In genomic region chr18:22913861-22914260, GRCh38 we compare ENCODE assay signal across 11 cellular contexts. TPM values are rescaled to one million over a fixed set of nuclear protein-coding genes. Genes with fewer than 3 reads are reported as not detected.
DNase-seq lines count a peak whose midpoint lies in the region; ATAC-seq, FAIRE-seq and TF ChIP-seq lines count a peak whose summit lies in the region.
"Had no signal": no experiment of that assay in that cellular context is flagged by ENCODE, and none has a peak within 500 bp of the region (broad histone marks: within the 10 kb centered on the region; RNA-seq: fewer than 3 reads in every experiment).

No MANE protein-coding gene starts in this region.

- BruUV-seq in HepG2 (replicated peaks; lab: Mats Ljungman, UMichigan) (no TSS peak), K562 (replicated peaks; lab: Mats Ljungman, UMichigan) (no TSS peak)

- H3K27me3 ChIP-seq in liver (ENCODE audit: control insufficient read depth in 4 of 4, insufficient read depth in 4 of 4, low read length in 3 of 4) (no peaks in the 10 kb centered on the region), HepG2 (ENCODE audit: control insufficient read depth in 1 of 2, insufficient read depth in 2 of 2, low read length in 2 of 2) (no peaks in the 10 kb centered on the region), K562 (ENCODE audit: control insufficient read depth in 2 of 2, insufficient read depth in 2 of 2, low read length in 2 of 2) (no peaks in the 10 kb centered on the region), right lobe of liver (no peaks in the 10 kb centered on the region)

- no peaks in the 10 kb centered on the region for H3K9me1 ChIP-seq in K562 (ENCODE audit: control insufficient read depth, insufficient read depth, low read length)

- H4K20me1 ChIP-seq in HepG2 (ENCODE audit: insufficient read depth, low read length), result no peaks in the 10 kb centered on the region
- no peaks in the 10 kb centered on the region for H4K20me1 ChIP-seq in K562 (replicated peaks; ENCODE audit: control insufficient read depth, insufficient read depth, low read length)

- in situ Hi-C loops in HepG2 (cut with HindIII; ENCODE audit: extremely low pct_ligation_motif_present, low pct_unique_long_range_greater_than_20kb), result no loop called here
- in situ Hi-C loops in K562 (cut with MboI), result no loop called here

- TF ChIP-seq POLR2A in HepG2 (IDR thresholded peaks at IDR 0.05; ENCODE audit: insufficient read depth in 1 of 2, low read depth in 2 of 2, low read length in 2 of 2), result no peak
- no peak for TF ChIP-seq POLR2A in K562 (conservative IDR thresholded peaks at IDR 0.05)
- no peak for TF ChIP-seq POLR2A in right lobe of liver (IDR thresholded peaks at IDR 0.05)

- no peak overlapping the region for H2AFZ ChIP-seq in HepG2 (ENCODE audit: low read length)
- H2AFZ ChIP-seq in K562 (ENCODE audit: low read depth, low read length), result no peak overlapping the region

- peaks cover 0 to 6% (median 0%) of the 10 kb centered on the region in 4 donors for H3K4me1 ChIP-seq in liver (ENCODE audit: control insufficient read depth in 4 of 4, insufficient read depth in 4 of 4, low read length in 3 of 4)
- H3K4me1 ChIP-seq in HepG2 (ENCODE audit: insufficient read depth, low read length), result peaks cover 13% of the 10 kb centered on the region
- no peaks in the 10 kb centered on the region for H3K4me1 ChIP-seq in K562 (replicated peaks in 1 of 2; ENCODE audit: control insufficient read depth in 2 of 2, insufficient read depth in 2 of 2, low read length in 2 of 2)
- H3K4me1 ChIP-seq in right lobe of liver, result peaks cover 0 to 4% (median 0%) of the 10 kb centered on the region in 4 donors

- TF ChIP-seq RAD21 in liver (IDR thresholded peaks at IDR 0.05), result no peak
- no peak for TF ChIP-seq RAD21 in HepG2 (CRISPR knock-in tag; IDR thresholded peaks at IDR 0.05)
- no peak for TF ChIP-seq RAD21 in K562 (CRISPR knock-in tag; conservative IDR thresholded peaks at IDR 0.05 in 1 of 2, IDR thresholded peaks at IDR 0.05 in 1 of 2)

- FAIRE-seq in HepG2 (lab: Jason Lieb, UNC) (no peak), K562 (lab: Jason Lieb, UNC) (peak; percentile 6)
- FAIRE-seq: A549 had no signal

- POLR2A ChIA-PET in HepG2 (lab: Yijun Ruan, JAX) (interaction anchor here (0.6 kb wide), 1 partner anchor 46 kb away, joined by 4 read pairs; no protein-coding TSS in a partner anchor), K562 (lab: Yijun Ruan, JAX) (no interaction called here)

- H3K36me3 ChIP-seq in liver (ENCODE audit: control insufficient read depth in 4 of 4, insufficient read depth in 3 of 4, low read depth in 1 of 4, low read length in 3 of 4), result no peaks in the 10 kb centered on the region
- no peaks in the 10 kb centered on the region for H3K36me3 ChIP-seq in HepG2 (replicated peaks in 1 of 2; ENCODE audit: control insufficient read depth in 1 of 2, insufficient read depth in 2 of 2, low read length in 2 of 2)
- no peaks in the 10 kb centered on the region for H3K36me3 ChIP-seq in K562 (ENCODE audit: control insufficient read depth, insufficient read depth, low read length)
- H3K36me3 ChIP-seq in right lobe of liver, result no peaks in the 10 kb centered on the region

- H3K27ac ChIP-seq in liver (ENCODE audit: low read depth in 1 of 2, low read length in 2 of 2) (no peak overlapping the region), HepG2 (ENCODE audit: extremely low read length, insufficient read depth, low read length) (no peak overlapping the region), K562 (ENCODE audit: extremely low read depth, low read depth, low read length) (no peak overlapping the region), right lobe of liver (no peak overlapping the region)
- H3K27ac ChIP-seq: A549 had no signal

- H3K4me3 ChIP-seq in liver (ENCODE audit: low read depth in 1 of 3, low read length in 3 of 3) (no peak overlapping the region), HepG2 (replicated peaks in 1 of 3; ENCODE audit: insufficient read depth in 1 of 3, low read depth in 2 of 3, low read length in 3 of 3) (no peak overlapping the region), K562 (no peak overlapping the region), right lobe of liver (no peak overlapping the region)
- H3K4me3 ChIP-seq: A549 had no signal

- DNase-seq in HepG2 (ENCODE audit: low spot score), result no peak
- no peak for DNase-seq in K562 (ENCODE audit: extremely low read depth in 1 of 4, low spot score in 3 of 4)
- DNase-seq in right lobe of liver, result no peak
- DNase-seq in activated CD4-positive, alpha-beta T cell treated with anti-CD3 and anti-CD28 coated beads for 1 hour, result no peak
- DNase-seq in NCI-H1694 (lab: John Stamatoyannopoulos, UW), result no peak
- no peak for DNase-seq in stimulated activated CD4-positive, alpha-beta T cell treated with anti-CD3 and anti-CD28 coated beads, Interleukin-4, amount 100 ng/mL, for 4 hours
- DNase-seq in EL, result no peak
- DNase-seq: activated naive CD8-positive, alpha-beta T cell treated with anti-CD3 and anti-CD28 coated beads, Interleukin-2, amount 10 ng/mL, durations not matched to agents 7 days and 5 days; foreskin melanocyte had no signal

- H3K79me2 ChIP-seq in HepG2 (ENCODE audit: insufficient read depth, low read length), result no peaks in the 10 kb centered on the region
- no peaks in the 10 kb centered on the region for H3K79me2 ChIP-seq in K562 (ENCODE audit: control insufficient read depth, insufficient read depth, low read length)

- no peaks in the 10 kb centered on the region for H3K9me3 ChIP-seq in liver (ENCODE audit: control insufficient read depth in 4 of 4, low read length in 3 of 4)
- no peaks in the 10 kb centered on the region for H3K9me3 ChIP-seq in HepG2 (ENCODE audit: low read length)
- no peaks in the 10 kb centered on the region for H3K9me3 ChIP-seq in K562 (replicated peaks; ENCODE audit: control insufficient read depth, insufficient read depth, low read depth, low read length)
- no peaks in the 10 kb centered on the region for H3K9me3 ChIP-seq in right lobe of liver
- H3K9me3 ChIP-seq: A549 had no signal

- ATAC-seq in HepG2 (no peak), K562 (no peak), right lobe of liver (peak in 3 of 4 donors; percentile 29 to 57 (median 33))
- ATAC-seq: A549 had no signal

- intact Hi-C loops in HepG2 (cut with micrococcal nuclease; ENCODE audit: unreplicated experiment), result no loop called here
- intact Hi-C loops in K562 (cut with micrococcal nuclease), result no loop called here
- intact Hi-C loops in right lobe of liver (cut with DNase I), result no loop called here

- TF ChIP-seq CTCF in liver (IDR thresholded peaks at IDR 0.05; ENCODE audit: low read depth, low read length, missing input control) (no peak), HepG2 (CRISPR knock-in tag; IDR thresholded peaks at IDR 0.05) (no peak), K562 (IDR thresholded peaks at IDR 0.05 in 2 of 3, conservative IDR thresholded peaks at IDR 0.05 in 1 of 3; ENCODE audit: insufficient read depth in 2 of 3, low read depth in 1 of 3, low read length in 3 of 3) (no peak), right lobe of liver (IDR thresholded peaks at IDR 0.05) (no peak)

- TF ChIP-seq EP300 in HepG2 (IDR thresholded peaks at IDR 0.05; ENCODE audit: low read depth in 2 of 2, low read length in 2 of 2) (no peak), HepG2 (CRISPR knock-in tag; IDR thresholded peaks at IDR 0.05; ENCODE audit: borderline replicate concordance) (no peak), K562 (IDR thresholded peaks at IDR 0.05; ENCODE audit: low read length) (no peak)

- H3K4me2 ChIP-seq in HepG2 (ENCODE audit: low read depth, low read length) (no peak overlapping the region), K562 (ENCODE audit: insufficient read depth, low read length) (no peak overlapping the region)

- WGBS in liver, result 73% methylated on average over 3 of the region's 3 CpGs
- 79% methylated on average over 3 of the region's 3 CpGs for WGBS in HepG2 (ENCODE audit: low lambda C conversion rate)
- 0% methylated on average over 3 of the region's 3 CpGs for WGBS in K562 (ENCODE audit: insufficient coverage, low coverage, missing lambda C conversion rate)
- WGBS in right lobe of liver (ENCODE audit: insufficient coverage, low coverage, low lambda C conversion rate, missing lambda C conversion rate), result 64% methylated on average over 3 of the region's 3 CpGs

- H3K9ac ChIP-seq in liver (ENCODE audit: low read depth in 1 of 2, low read length in 2 of 2), result no peak overlapping the region
- no peak overlapping the region for H3K9ac ChIP-seq in HepG2 (ENCODE audit: insufficient read depth, low read depth, low read length)
- H3K9ac ChIP-seq in K562 (ENCODE audit: insufficient read depth in 1 of 2, low read depth in 2 of 2, low read length in 2 of 2), result no peak overlapping the region

- CTCF ChIA-PET in HepG2 (lab: Yijun Ruan, JAX; ENCODE audit: low intra/inter-chr PET ratio, low total read pairs) (no interaction called here), K562 (lab: Yijun Ruan, JAX; ENCODE audit: low intra/inter-chr PET ratio) (no interaction called here)

RNA-seq across cellular contexts. Expression of gene RBBP8, which starts 19.3 kb away (rescaled TPM):
- 1 to 10 TPM; 7.6 to 9.8 TPM for total RNA-seq in liver
- 1 to 10 TPM; 6.5 to 7.2 TPM for polyA plus RNA-seq in liver
- total RNA-seq in HepG2 (2016; rRNA removed; fragmentation: Illumina TruSeq; extraction: Trizol), result 47.4 and 68.5 TPM in 2 replicates
- 30.0 and 33.7 TPM in 2 replicates for total RNA-seq in HepG2 (2016; cell fraction: cytosol; rRNA removed; fragmentation: Illumina TruSeq; extraction: Trizol; ENCODE audit: low read depth)
- 41.7 and 67.3 TPM in 2 replicates for total RNA-seq in HepG2 (2016; cell fraction: insoluble cytoplasmic fraction; rRNA removed; fragmentation: Illumina TruSeq; extraction: Trizol)
- total RNA-seq in HepG2 (2016; cell fraction: membrane; rRNA removed; fragmentation: Illumina TruSeq; extraction: Trizol), result 54.2 and 60.1 TPM in 2 replicates
- total RNA-seq in HepG2 (2016; cell fraction: nucleus; rRNA removed; fragmentation: Illumina TruSeq; extraction: Trizol), result 31.6 and 34.5 TPM in 2 replicates
- polyA plus RNA-seq in HepG2 (2011; rRNA removed), result 10.9 and 14.2 TPM in 2 replicates
- polyA plus RNA-seq in HepG2 (2011; cell fraction: cytosol; rRNA removed), result 4.7 and 9.6 TPM in 2 replicates
- polyA plus RNA-seq in HepG2 (2011; cell fraction: nucleus; rRNA removed), result 2.7 and 4.2 TPM in 2 replicates
- 17.4 and 18.9 TPM in 2 replicates for polyA plus RNA-seq in HepG2 (2012)
- 18.4 and 18.5 TPM in 2 replicates for polyA plus RNA-seq in HepG2 (2016; cell fraction: cytosol; fragmentation: Illumina TruSeq; extraction: Trizol; ENCODE audit: low read depth)
- polyA plus RNA-seq in HepG2 (2016; cell fraction: insoluble cytoplasmic fraction; fragmentation: Illumina TruSeq; extraction: Trizol; ENCODE audit: low read depth), result 52.2 and 53.7 TPM in 2 replicates
- polyA plus RNA-seq in HepG2 (2016; cell fraction: membrane; fragmentation: Illumina TruSeq; extraction: Trizol; ENCODE audit: low read depth), result 33.1 and 36.4 TPM in 2 replicates
- polyA plus RNA-seq in HepG2 (2016; cell fraction: nucleus; fragmentation: Illumina TruSeq; extraction: Trizol; ENCODE audit: insufficient read depth, low read depth), result 23.3 and 24.4 TPM in 2 replicates
- 4.0 and 26.1 TPM in 2 replicates for polyA minus RNA-seq in HepG2 (2011; rRNA and poly(A)+ RNA removed; ENCODE audit: low replicate concordance)
- polyA minus RNA-seq in HepG2 (2011; cell fraction: cytosol; rRNA and poly(A)+ RNA removed), result 13.6 and 17.0 TPM in 2 replicates
- polyA minus RNA-seq in HepG2 (2011; cell fraction: nucleus; rRNA and poly(A)+ RNA removed), result 21.3 and 28.7 TPM in 2 replicates
- 27.9 and 67.2 TPM in 2 replicates for total RNA-seq in K562 (2011; cell fraction: chromatin; rRNA removed; ENCODE audit: low replicate concordance)
- 10.7 and 16.6 TPM in 2 replicates for total RNA-seq in K562 (2011; cell fraction: nucleolus; rRNA removed)
- total RNA-seq in K562 (2011; cell fraction: nucleoplasm; rRNA removed), result 29.2 and 30.0 TPM in 2 replicates
- total RNA-seq in K562 (2014; rRNA removed), result 34.7 and 34.8 TPM in 2 replicates
- total RNA-seq in K562 (2014; rRNA removed; fragmentation: Illumina TruSeq; extraction: Trizol), result 63.1 and 71.3 TPM in 2 replicates
- total RNA-seq in K562 (2015; rRNA removed; fragmentation: Illumina TruSeq; extraction: Trizol), result 49.6 and 51.5 TPM in 2 replicates
- 48.9 and 52.4 TPM in 2 replicates for total RNA-seq in K562 (2021)
- polyA plus RNA-seq in K562 (2011; rRNA removed), result 31.0 and 54.5 TPM in 2 replicates
- 8.7 and 13.6 TPM in 2 replicates for polyA plus RNA-seq in K562 (2011; cell fraction: cytosol; rRNA removed)
- 13.1 and 14.4 TPM in 2 replicates for polyA plus RNA-seq in K562 (2011; cell fraction: nucleus; rRNA removed)
- 33.5 and 36.3 TPM in 2 replicates for polyA plus RNA-seq in K562 (2012)
- polyA plus RNA-seq in K562 (2014; fragmentation: Illumina TruSeq; extraction: Trizol), result 42.2 and 51.2 TPM in 2 replicates
- polyA plus RNA-seq in K562 (2014; fragmentation: Nextera tagmentation; extraction: Ambion mirVana), result 10 to 100 TPM; 28.4 to 45.6 TPM
- 30.7 and 38.0 TPM in 2 replicates for polyA plus RNA-seq in K562 (2014; rRNA removed)
- polyA minus RNA-seq in K562 (2011; rRNA and poly(A)+ RNA removed), result 50.4 and 62.6 TPM in 2 replicates
- 18.8 and 22.4 TPM in 2 replicates for polyA minus RNA-seq in K562 (2011; cell fraction: cytosol; rRNA and poly(A)+ RNA removed)
- 17.2 and 27.7 TPM in 2 replicates for polyA minus RNA-seq in K562 (2011; cell fraction: nucleus; rRNA and poly(A)+ RNA removed)
- total RNA-seq in right lobe of liver, result 10 to 100 TPM in 5 of 6 experiments, 1 to 10 TPM in 1; 8.3 to 24.9 (median 12.4) TPM

Comparison
In these comparisons a context has a peak if more than half of its experiments do, and no peak if none do; other contexts are left out.
1. ATAC-seq: peak in right lobe of liver (3 of 4); none in HepG2 (single experiment) and K562 (single experiment).